ENCODE assay signal across 28 cellular contexts in genomic region chr3:89000886-89001285, GRCh38.
DNase-seq lines count a peak whose midpoint lies in the region; TF ChIP-seq lines count a peak whose summit lies in the region.
"Had no signal": no experiment of that assay in that cellular context is flagged by ENCODE, and none has a peak within 500 bp of the region (broad histone marks: within the 10 kb centered on the region; RNA-seq: fewer than 3 reads in every experiment).

No MANE protein-coding gene starts in this region.

- no peak overlapping the region for H2AFZ ChIP-seq in osteoblast (ENCODE audit: low read length)
- H2AFZ ChIP-seq: hepatocyte had no signal

- H3K27ac ChIP-seq in SK-N-MC (0 out of 2 replicates have a peak overlapping the region, but pooled peaks have one; percentile 30), osteoblast (ENCODE audit: low read depth, low read length) (peak overlapping the region; percentile 2)
- H3K27ac ChIP-seq: epithelial cell of prostate, hepatocyte, left ventricle myocardium inferior, psoas muscle, tibial nerve had no signal

- H4K20me1 ChIP-seq in osteoblast (ENCODE audit: insufficient read depth, low read length), result no peaks in the 10 kb centered on the region

- no peaks in the 10 kb centered on the region for H3K36me3 ChIP-seq in SK-N-MC (ENCODE audit: insufficient read depth, low read length)
- H3K36me3 ChIP-seq in osteoblast (ENCODE audit: insufficient read depth, low read length), result no peaks in the 10 kb centered on the region
- H3K36me3 ChIP-seq: left ventricle myocardium inferior, tibial nerve had no signal

- H3K9me3 ChIP-seq in SK-N-MC (ENCODE audit: low read depth, low read length), result no peaks in the 10 kb centered on the region
- no peaks in the 10 kb centered on the region for H3K9me3 ChIP-seq in osteoblast (ENCODE audit: low read depth, low read length)
- H3K9me3 ChIP-seq: psoas muscle had no signal

- H3K36me3 Mint-ChIP-seq in chondrocyte (ENCODE audit: low read depth), result no peaks in the 10 kb centered on the region
- H3K36me3 Mint-ChIP-seq: activated CD4-positive, alpha-beta memory T cell treated with anti-CD3 and anti-CD28 coated beads for 36 hours; activated naive CD4-positive, alpha-beta T cell treated with anti-CD3 and anti-CD28 coated beads, Interleukin-2, amount 10 ng/mL, durations not matched to agents 7 days and 5 days; mesothelial cell of epicardium; naive B cell had no signal

- H3K4me3 Mint-ChIP-seq in chondrocyte (ENCODE audit: unreplicated experiment), result no peak overlapping the region
- H3K4me3 Mint-ChIP-seq: activated CD4-positive, alpha-beta memory T cell treated with anti-CD3 and anti-CD28 coated beads for 36 hours; activated naive CD4-positive, alpha-beta T cell treated with anti-CD3 and anti-CD28 coated beads, Interleukin-2, amount 10 ng/mL, durations not matched to agents 7 days and 5 days; immature natural killer cell; mesothelial cell of epicardium; naive B cell; stimulated activated naive CD8-positive, alpha-beta T cell treated with anti-CD3 and anti-CD28 coated beads, Interleukin-15, amount 100 ng/mL, for 72 hours had no signal

- H3K9me3 Mint-ChIP-seq in chondrocyte (ENCODE audit: low read depth), result peaks cover 11% of the 10 kb centered on the region
- H3K9me3 Mint-ChIP-seq: activated naive CD4-positive, alpha-beta T cell treated with anti-CD3 and anti-CD28 coated beads, Interleukin-2, amount 10 ng/mL, durations not matched to agents 7 days and 5 days had no signal

- peak overlapping the region; percentile 3 for H3K4me2 ChIP-seq in osteoblast (ENCODE audit: insufficient read depth, low read length)
- H3K4me2 ChIP-seq: hepatocyte had no signal

- peaks cover 24% of the 10 kb centered on the region for H3K4me1 Mint-ChIP-seq in chondrocyte (ENCODE audit: low read depth)
- H3K4me1 Mint-ChIP-seq: activated naive CD4-positive, alpha-beta T cell treated with anti-CD3 and anti-CD28 coated beads, Interleukin-2, amount 10 ng/mL, durations not matched to agents 7 days and 5 days; immature natural killer cell; naive B cell; stimulated activated naive CD8-positive, alpha-beta T cell treated with anti-CD3 and anti-CD28 coated beads, Interleukin-15, amount 100 ng/mL, for 72 hours had no signal

- H3K4me1 ChIP-seq in osteoblast (ENCODE audit: insufficient read depth, low read length), result peaks cover 8% of the 10 kb centered on the region
- H3K4me1 ChIP-seq: psoas muscle, tibial nerve had no signal

- TF ChIP-seq POLR2A in erythroblast (IDR thresholded peaks at IDR 0.05; ENCODE audit: low read length), result no peak

- H3K79me2 ChIP-seq in osteoblast (ENCODE audit: insufficient read depth, low read length), result no peaks in the 10 kb centered on the region
- H3K79me2 ChIP-seq: hepatocyte had no signal

- H3K9ac ChIP-seq in SK-N-MC (ENCODE audit: insufficient read length), result no peak overlapping the region

- H3K27me3 ChIP-seq in osteoblast (ENCODE audit: insufficient read depth, low read length), result no peaks in the 10 kb centered on the region
- H3K27me3 ChIP-seq: hepatocyte, tibial nerve had no signal

- TF ChIP-seq CTCF in chondrocyte (IDR thresholded peaks at IDR 0.05), result no peak
- no peak for TF ChIP-seq CTCF in osteoblast (IDR thresholded peaks at IDR 0.05; ENCODE audit: extremely low read depth, low read depth, low read length)

- peak overlapping the region; percentile 76 for H3K27ac Mint-ChIP-seq in chondrocyte (ENCODE audit: unreplicated experiment)
- H3K27ac Mint-ChIP-seq: activated CD4-positive, alpha-beta memory T cell treated with anti-CD3 and anti-CD28 coated beads for 36 hours; activated naive CD4-positive, alpha-beta T cell treated with anti-CD3 and anti-CD28 coated beads, Interleukin-2, amount 10 ng/mL, durations not matched to agents 7 days and 5 days; immature natural killer cell; mesothelial cell of epicardium; stimulated activated naive CD8-positive, alpha-beta T cell treated with anti-CD3 and anti-CD28 coated beads, Interleukin-15, amount 100 ng/mL, for 72 hours had no signal

- H3K4me3 ChIP-seq in SK-N-MC (no peak overlapping the region), osteoblast (ENCODE audit: insufficient read depth, low read length) (no peak overlapping the region)
- H3K4me3 ChIP-seq: hepatocyte, left ventricle myocardium inferior, psoas muscle, tibial nerve had no signal

- peak; percentile 6 for DNase-seq in EH (ENCODE audit: low read depth)
- DNase-seq in SK-N-MC (ENCODE audit: low read depth, low spot score), result no peak
- DNase-seq in chondrocyte (ENCODE audit: low spot score), result no peak
- DNase-seq in osteoblast (ENCODE audit: insufficient read length, low spot score, missing footprints), result peak; percentile 1
- DNase-seq in stimulated activated naive CD4-positive, alpha-beta T cell (lab: John Stamatoyannopoulos, UW), result no peak
- DNase-seq in erythroblast (lab: John Stamatoyannopoulos, UW), result no peak
- DNase-seq in Ammon's horn (ENCODE audit: low spot score), result no peak
- DNase-seq: activated CD4-positive, alpha-beta memory T cell treated with anti-CD3 and anti-CD28 coated beads for 36 hours; activated CD4-positive, CD25-positive, alpha-beta regulatory T cell treated with anti-CD3 and anti-CD28 coated beads, Interleukin-2, amount 50 U/mL, for 72 hours; activated CD8-positive, alpha-beta memory T cell treated with anti-CD3 and anti-CD28 coated beads, Interleukin-2, amount 50 U/mL, for 4 hours; activated naive CD4-positive, alpha-beta T cell treated with anti-CD3 and anti-CD28 coated beads, Interleukin-2, amount 10 ng/mL, durations not matched to agents 7 days and 5 days; amygdala; C1 segment of cervical spinal cord; DND-41; immature natural killer cell; left ventricle myocardium inferior; naive B cell; NCI-H1092 treated with DMSO at 0.1 percent for 48 hours; NCI-H1930; NCI-H2227 treated with DMSO at 0.1 percent for 48 hours; psoas muscle; RPMI8226; stimulated activated naive CD8-positive, alpha-beta T cell treated with anti-CD3 and anti-CD28 coated beads, Interleukin-15, amount 100 ng/mL, for 72 hours; T-helper 1 cell had no signal

- H3K27me3 Mint-ChIP-seq in chondrocyte (ENCODE audit: low read depth), result no peaks in the 10 kb centered on the region
- H3K27me3 Mint-ChIP-seq: activated CD4-positive, alpha-beta memory T cell treated with anti-CD3 and anti-CD28 coated beads for 36 hours; activated naive CD4-positive, alpha-beta T cell treated with anti-CD3 and anti-CD28 coated beads, Interleukin-2, amount 10 ng/mL, durations not matched to agents 7 days and 5 days; naive B cell; stimulated activated naive CD8-positive, alpha-beta T cell treated with anti-CD3 and anti-CD28 coated beads, Interleukin-15, amount 100 ng/mL, for 72 hours had no signal

Comparison
In these comparisons a context has a peak if more than half of its experiments do, and no peak if none do; other contexts are left out.
1. DNase-seq: peak in EH (single experiment) and osteoblast (single experiment); none in SK-N-MC (single experiment), chondrocyte (single experiment), stimulated activated naive CD4-positive, alpha-beta T cell (0 of 6), erythroblast (0 of 2) and Ammon's horn (single experiment).